Comparison of ENCODE assay signal across 9 cellular contexts in the genomic region with DNA sequence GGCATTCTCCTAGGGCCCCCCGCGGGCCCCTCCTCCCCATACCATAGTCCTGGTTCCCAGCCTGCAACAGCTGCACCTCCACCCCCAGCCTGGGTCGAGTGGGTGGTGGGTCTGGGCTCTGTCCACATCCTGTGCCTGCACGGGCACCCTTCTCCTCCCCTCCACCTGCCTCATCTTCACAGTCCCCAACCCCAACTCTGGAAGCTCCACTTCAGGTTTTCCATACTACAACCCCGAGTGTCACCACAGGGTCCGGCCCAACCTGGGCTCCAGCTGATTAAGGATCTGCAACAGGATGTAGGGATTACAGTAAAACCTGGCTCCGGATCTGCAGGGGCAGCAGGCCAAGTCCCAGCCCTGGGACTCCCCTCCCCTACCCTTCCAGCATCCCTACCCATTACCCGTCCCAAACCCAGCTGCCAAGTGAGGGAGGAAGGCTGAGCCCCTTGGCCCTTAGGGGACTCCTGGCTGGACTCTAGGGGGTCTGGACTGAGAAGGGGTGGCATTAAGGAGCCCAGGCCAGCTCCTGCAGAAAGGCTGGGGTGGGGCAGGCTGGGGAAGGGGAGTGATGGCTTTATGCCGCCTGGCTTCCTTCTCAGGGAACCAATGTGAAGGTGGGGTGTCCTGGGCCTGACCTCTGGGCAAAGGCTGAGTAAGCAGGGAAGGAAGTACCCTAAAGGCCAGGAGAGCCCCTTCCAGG.
DNase-seq lines count a peak whose midpoint lies in the region; ATAC-seq and TF ChIP-seq lines count a peak whose summit lies in the region.
"Had no signal": no experiment of that assay in that cellular context is flagged by ENCODE, and none has a peak within 500 bp of the region (broad histone marks: within the 10 kb centered on the region; RNA-seq: fewer than 3 reads in every experiment).

No MANE protein-coding gene starts in this region.

- H3K27ac ChIP-seq in A673 (ENCODE audit: low read depth, low read length, poor library complexity, severe bottlenecking) (peak overlapping the region; percentile 11), Panc1 (ENCODE audit: low read length) (no peak overlapping the region)

- BruUV-seq in A673 (replicated peaks; lab: Mats Ljungman, UMichigan), result no TSS peak
- no TSS peak for BruUV-seq in Panc1 (replicated peaks; lab: Mats Ljungman, UMichigan)

- H3K36me3 Mint-ChIP-seq in stimulated activated naive B cell treated with anti-CD40 and anti-IgM and Interleukin-4, amounts not matched to agents 10 μg/mL and 1 μg/mL and 100 μg/mL, for 72 hours, result peaks cover 4 to 7% of the 10 kb centered on the region in 2 donors
- H3K36me3 Mint-ChIP-seq: activated naive CD4-positive, alpha-beta T cell treated with anti-CD3 and anti-CD28 coated beads, Interleukin-2, amount 50 U/mL, for 24 hours had no signal

- POLR2A ChIA-PET in A673 (lab: Charles Lee; ENCODE audit: low non-redundant PET) (interaction anchor here (0.6 kb wide), 1 partner anchor 11 kb away, joined by 8 read pairs; no protein-coding TSS in a partner anchor), Panc1 (lab: Charles Lee) (no interaction called here)

- CTCF ChIA-PET in A673 (lab: Charles Lee), result interaction anchor here (0.7 kb wide), 1 partner anchor 142 kb away, joined by 3 read pairs; no protein-coding TSS in a partner anchor
- CTCF ChIA-PET in Panc1 (lab: Charles Lee), result no interaction called here

- DNase-seq in A673 (ENCODE audit: low spot score) (peak; percentile 91), H4 (ENCODE audit: low spot score) (peak; percentile 76), Panc1 (ENCODE audit: low read depth, low spot score) (no peak), fibroblast of mammary gland (ENCODE audit: low read depth) (peak; percentile 26), GM03348 (ENCODE audit: low spot score) (no peak), activated T-cell treated with anti-CD3 and anti-CD28 coated beads for 4 hours (no peak)
- DNase-seq in stimulated activated naive B cell treated with anti-CD40 and anti-IgM and Interleukin-4, amounts not matched to agents 10 μg/mL and 1 μg/mL and 100 μg/mL, for 72 hours, result no peak

- H3K4me3 Mint-ChIP-seq in stimulated activated naive B cell treated with anti-CD40 and anti-IgM and Interleukin-4, amounts not matched to agents 10 μg/mL and 1 μg/mL and 100 μg/mL, for 72 hours, result no peak overlapping the region
- H3K4me3 Mint-ChIP-seq: activated naive CD4-positive, alpha-beta T cell treated with anti-CD3 and anti-CD28 coated beads, Interleukin-2, amount 50 U/mL, for 24 hours had no signal

- ATAC-seq in Panc1 (peak; percentile 35; the same call in 1 of the 2 replicates), GM21528 (IDR thresholded peaks at IDR 0.05; ENCODE audit: low FRiP score, unreplicated experiment) (no peak)
- peak in 1 of 2 donors; percentile 36 for ATAC-seq in stimulated activated naive B cell treated with anti-CD40 and anti-IgM and Interleukin-4, amounts not matched to agents 10 μg/mL and 1 μg/mL and 100 μg/mL, for 72 hours (replicated peaks)

- H3K27me3 Mint-ChIP-seq in stimulated activated naive B cell treated with anti-CD40 and anti-IgM and Interleukin-4, amounts not matched to agents 10 μg/mL and 1 μg/mL and 100 μg/mL, for 72 hours, result no peaks in the 10 kb centered on the region
- H3K27me3 Mint-ChIP-seq: activated naive CD4-positive, alpha-beta T cell treated with anti-CD3 and anti-CD28 coated beads, Interleukin-2, amount 50 U/mL, for 24 hours had no signal

- H3K9me3 Mint-ChIP-seq in stimulated activated naive B cell treated with anti-CD40 and anti-IgM and Interleukin-4, amounts not matched to agents 10 μg/mL and 1 μg/mL and 100 μg/mL, for 72 hours, result no peaks in the 10 kb centered on the region
- H3K9me3 Mint-ChIP-seq: activated naive CD4-positive, alpha-beta T cell treated with anti-CD3 and anti-CD28 coated beads, Interleukin-2, amount 50 U/mL, for 24 hours had no signal

- H3K4me3 ChIP-seq in A673 (ENCODE audit: low read depth, low read length, poor library complexity, severe bottlenecking) (no peak overlapping the region), Panc1 (ENCODE audit: low read depth in 2 of 2, low read length in 2 of 2) (no peak overlapping the region), fibroblast of mammary gland (ENCODE audit: control insufficient read depth, low read depth, low read length) (no peak overlapping the region)

- intact Hi-C loops in A673 (cut with micrococcal nuclease; ENCODE audit: unreplicated experiment) (loop anchor here (1.0 kb wide), 1 partner anchor 117 kb away; a partner anchor contains a TSS), Panc1 (cut with micrococcal nuclease; ENCODE audit: unreplicated experiment) (no loop called here)

- H3K36me3 ChIP-seq in A673 (ENCODE audit: insufficient read depth, low read length, poor library complexity, severe bottlenecking) (no peaks in the 10 kb centered on the region), Panc1 (ENCODE audit: control insufficient read depth, insufficient read depth, low read length) (no peaks in the 10 kb centered on the region)

- in situ Hi-C loops in Panc1 (cut with HindIII; ENCODE audit: low pct_unique_long_range_greater_than_20kb, low sequenced_read_pairs), result no loop called here

- peaks cover 29 to 60% of the 10 kb centered on the region in 2 donors for H3K4me1 Mint-ChIP-seq in stimulated activated naive B cell treated with anti-CD40 and anti-IgM and Interleukin-4, amounts not matched to agents 10 μg/mL and 1 μg/mL and 100 μg/mL, for 72 hours
- H3K4me1 Mint-ChIP-seq: activated naive CD4-positive, alpha-beta T cell treated with anti-CD3 and anti-CD28 coated beads, Interleukin-2, amount 50 U/mL, for 24 hours had no signal

- no peaks in the 10 kb centered on the region for H3K9me3 ChIP-seq in A673 (ENCODE audit: low read depth, low read length, poor library complexity, severe bottlenecking)
- no peaks in the 10 kb centered on the region for H3K9me3 ChIP-seq in Panc1 (ENCODE audit: control insufficient read depth, insufficient read depth, low read depth, low read length)

- H3K4me1 ChIP-seq in A673 (ENCODE audit: insufficient read depth, low read length, poor library complexity, severe bottlenecking) (peaks cover 34% of the 10 kb centered on the region), Panc1 (ENCODE audit: control insufficient read depth, insufficient read depth, low read length) (peaks cover 30% of the 10 kb centered on the region)

- TF ChIP-seq CTCF in A673 (conservative IDR thresholded peaks at IDR 0.05; ENCODE audit: low read depth, low read length) (no peak), Panc1 (IDR thresholded peaks at IDR 0.05) (no peak), fibroblast of mammary gland (conservative IDR thresholded peaks at IDR 0.05; ENCODE audit: control insufficient read depth, insufficient read depth, low read depth, low read length) (no peak)

- H3K27me3 ChIP-seq in A673 (replicated peaks; ENCODE audit: insufficient read depth, low read depth, low read length, poor library complexity) (no peaks in the 10 kb centered on the region), Panc1 (ENCODE audit: control insufficient read depth, insufficient read depth, low read length) (no peaks in the 10 kb centered on the region)

- peak overlapping the region; percentile 52 for H3K27ac Mint-ChIP-seq in stimulated activated naive B cell treated with anti-CD40 and anti-IgM and Interleukin-4, amounts not matched to agents 10 μg/mL and 1 μg/mL and 100 μg/mL, for 72 hours
- H3K27ac Mint-ChIP-seq: activated naive CD4-positive, alpha-beta T cell treated with anti-CD3 and anti-CD28 coated beads, Interleukin-2, amount 50 U/mL, for 24 hours had no signal

Comparison
In these comparisons a context has a peak if more than half of its experiments do, and no peak if none do; other contexts are left out.
1. DNase-seq: peak in A673 (single experiment), H4 (single experiment) and fibroblast of mammary gland (single experiment); none in Panc1 (single experiment), stimulated activated naive B cell treated with anti-CD40 and anti-IgM and Interleukin-4, amounts not matched to agents 10 μg/mL and 1 μg/mL and 100 μg/mL, for 72 hours (single experiment), GM03348 (single experiment) and activated T-cell treated with anti-CD3 and anti-CD28 coated beads for 4 hours (single experiment).